In genomic region chr1:175197536-175197935, GRCh38 we compare ENCODE assay signal across 12 cellular contexts. TPM values are rescaled to one million over a fixed set of nuclear protein-coding genes. Genes with fewer than 3 reads are reported as not detected.
DNase-seq lines count a peak whose midpoint lies in the region; FAIRE-seq and TF ChIP-seq lines count a peak whose summit lies in the region.
"Had no signal": no experiment of that assay in that cellular context is flagged by ENCODE, and none has a peak within 500 bp of the region (broad histone marks: within the 10 kb centered on the region; RNA-seq: fewer than 3 reads in every experiment).

No MANE protein-coding gene starts in this region.

- H3K27ac ChIP-seq in neutrophil, result peak overlapping the region; percentile 73
- H3K27ac ChIP-seq in ascending aorta, result no peak overlapping the region

- in situ Hi-C loops in T47D (cut with HindIII; ENCODE audit: low pct_unique_long_range_greater_than_20kb, low sequenced_read_pairs), result no loop called here

- H3K9me3 ChIP-seq in neutrophil (no peaks in the 10 kb centered on the region), ascending aorta (no peaks in the 10 kb centered on the region)

- DNase-seq in GM19239 (ENCODE audit: insufficient read length, low spot score) (no peak), NCI-H1048 (lab: John Stamatoyannopoulos, UW) (peak; percentile 46), T47D (ENCODE audit: low read depth in 1 of 2, low spot score in 1 of 2) (peak; percentile 46 to 86), NCI-H146 treated with DMSO at 0.1 percent for 48 hours (lab: John Stamatoyannopoulos, UW; ENCODE audit: unreplicated experiment) (no peak), NCI-H187 treated with DMSO at 0.1 percent for 48 hours (lab: John Stamatoyannopoulos, UW) (no peak), occipital lobe (lab: John Stamatoyannopoulos, UW) (no peak), ascending aorta (ENCODE audit: low spot score in 2 of 2) (no peak)
- DNase-seq: activated gamma-delta T cell treated with Interleukin-2 at 50 U/mL for 16 hours; effector memory CD4-positive, alpha-beta T cell; NCI-H2081 treated with DMSO at 0.1 percent for 48 hours had no signal

- H3K36me3 ChIP-seq in neutrophil (no peaks in the 10 kb centered on the region), ascending aorta (no peaks in the 10 kb centered on the region)

- H3K27me3 ChIP-seq in neutrophil (no peaks in the 10 kb centered on the region), ascending aorta (no peaks in the 10 kb centered on the region)

- intact Hi-C loops in ascending aorta (cut with DNase I), result loop anchor here (10.0 kb wide), 1 partner anchor 1457 kb away; no protein-coding TSS in a partner anchor

- peak; percentile 54 for FAIRE-seq in GM19239 (lab: Jason Lieb, UNC)
- FAIRE-seq: islet of Langerhans had no signal

- H3K4me1 ChIP-seq in neutrophil (ENCODE audit: control insufficient read depth in 1 of 2, insufficient read depth in 1 of 2, low read depth in 1 of 2, low read length in 1 of 2) (peaks cover 22 to 27% of the 10 kb centered on the region in 2 experiments), ascending aorta (peaks cover 3 to 17% of the 10 kb centered on the region in 2 donors)

- H3K4me3 ChIP-seq in neutrophil (ENCODE audit: low read depth in 1 of 2, low read length in 1 of 2) (peak overlapping the region in 1 of 2 experiments; percentile 12), ascending aorta (no peak overlapping the region)

- TF ChIP-seq CTCF in neutrophil (IDR thresholded peaks at IDR 0.05) (no peak), ascending aorta (IDR thresholded peaks at IDR 0.05) (no peak)

RNA-seq across cellular contexts. Expression of gene KIAA0040, which starts 5.0 kb away (rescaled TPM):
- total RNA-seq in occipital lobe, result 0.47 TPM
- 36.7 TPM for total RNA-seq in ascending aorta

Comparison
In these comparisons a context has a peak if more than half of its experiments do, and no peak if none do; other contexts are left out.
1. DNase-seq: peak in NCI-H1048 (single experiment) and T47D (2 of 2); none in GM19239 (single experiment), NCI-H146 treated with DMSO at 0.1 percent for 48 hours (single experiment), NCI-H187 treated with DMSO at 0.1 percent for 48 hours (single experiment), occipital lobe (single experiment) and ascending aorta (0 of 2).
2. RNA of gene KIAA0040, which starts 5.0 kb away (total RNA-seq): 36.7 TPM in ascending aorta (single experiment); 0.47 TPM in occipital lobe (single experiment); every median in the first group is over 10 times any median in the second.